ENCODE assay signal across 8 cellular contexts in the genomic region with DNA sequence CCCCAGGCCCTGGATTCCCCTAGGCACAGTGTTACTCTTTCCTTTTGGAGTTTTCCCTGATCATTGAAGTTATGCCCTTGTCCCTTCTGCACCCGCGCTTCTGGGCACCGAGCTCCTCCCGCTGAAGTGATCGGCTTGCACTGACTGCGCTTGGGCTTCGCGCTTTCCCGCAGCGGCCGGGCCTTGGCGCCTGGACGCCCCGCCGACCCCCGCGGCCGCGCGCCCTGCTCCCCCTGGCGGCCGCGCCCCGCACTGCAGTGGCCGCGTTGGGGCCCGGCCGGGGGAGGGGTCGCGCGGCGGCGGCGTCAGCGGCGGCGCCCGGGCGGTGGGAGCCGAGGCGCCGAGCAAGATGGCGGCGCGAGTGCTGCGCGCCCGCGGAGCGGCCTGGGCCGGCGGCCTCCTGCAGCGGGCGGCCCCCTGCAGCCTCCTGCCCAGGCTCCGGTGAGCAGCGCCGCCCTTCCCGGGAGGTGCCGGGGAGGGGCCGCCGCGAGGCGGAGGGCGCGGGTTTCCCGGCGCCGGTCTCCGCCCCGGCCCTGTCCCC. TPM values are rescaled to one million over a fixed set of nuclear protein-coding genes. Genes with fewer than 3 reads are reported as not detected.
A peak's percentile ranks its signal among the peaks of the same experiment; 100 is the strongest.
DNase-seq lines count a peak whose midpoint lies in the region; ATAC-seq lines count a peak whose summit lies in the region.

A gene (plus strand): TSS at position 325 of the 541 bp plus-strand sequence. CDS start 25 bp downstream, at position 350.

- H3K36me3 Mint-ChIP-seq in stimulated activated naive B cell treated with anti-CD40 and anti-IgM and Interleukin-4, amounts not matched to agents 10 μg/mL and 1 μg/mL and 100 μg/mL, for 72 hours, result peaks cover 6 to 28% of the 10 kb centered on the region in 2 donors

- ATAC-seq in GM19324 (IDR thresholded peaks at IDR 0.05; ENCODE audit: low FRiP score, unreplicated experiment), result peak; percentile 83
- peak; percentile 84 for ATAC-seq in HG03457 (IDR thresholded peaks at IDR 0.05; ENCODE audit: unreplicated experiment)
- peak; percentile 84 to 87 for ATAC-seq in stimulated activated naive B cell treated with anti-CD40 and anti-IgM and Interleukin-4, amounts not matched to agents 10 μg/mL and 1 μg/mL and 100 μg/mL, for 72 hours (replicated peaks)

- peak within 1 kb of the TSS; percentile 88 to 94 for H3K4me3 Mint-ChIP-seq in stimulated activated naive B cell treated with anti-CD40 and anti-IgM and Interleukin-4, amounts not matched to agents 10 μg/mL and 1 μg/mL and 100 μg/mL, for 72 hours

- no peaks in the 10 kb centered on the region for H3K27me3 Mint-ChIP-seq in stimulated activated naive B cell treated with anti-CD40 and anti-IgM and Interleukin-4, amounts not matched to agents 10 μg/mL and 1 μg/mL and 100 μg/mL, for 72 hours

- 0 to 1% methylated on average over 55 to 70 of the region's 70 CpGs for WGBS in esophagus, 2 donors

- H3K27ac Mint-ChIP-seq in stimulated activated naive B cell treated with anti-CD40 and anti-IgM and Interleukin-4, amounts not matched to agents 10 μg/mL and 1 μg/mL and 100 μg/mL, for 72 hours, result peak within 1 kb of the TSS; percentile 94

- no peaks in the 10 kb centered on the region for H3K9me3 Mint-ChIP-seq in stimulated activated naive B cell treated with anti-CD40 and anti-IgM and Interleukin-4, amounts not matched to agents 10 μg/mL and 1 μg/mL and 100 μg/mL, for 72 hours

- DNase-seq in COLO668 (lab: John Stamatoyannopoulos, UW; ENCODE audit: unreplicated experiment) (peak; percentile 82), NOMO-1 treated with DMSO at 0.1 percent for 48 hours (lab: John Stamatoyannopoulos, UW; ENCODE audit: unreplicated experiment) (peak; percentile 47), myocyte (ENCODE audit: low read depth) (peak; percentile 73)
- DNase-seq in activated T-cell treated with anti-CD3 and anti-CD28 coated beads, Interleukin-2, amount 50 U/mL, for 1 hour, result peak; percentile 74
- DNase-seq in stimulated activated naive B cell treated with anti-CD40 and anti-IgM and Interleukin-4, amounts not matched to agents 10 μg/mL and 1 μg/mL and 100 μg/mL, for 72 hours, result peak; percentile 61

- peaks cover 20 to 34% of the 10 kb centered on the region in 2 donors for H3K4me1 Mint-ChIP-seq in stimulated activated naive B cell treated with anti-CD40 and anti-IgM and Interleukin-4, amounts not matched to agents 10 μg/mL and 1 μg/mL and 100 μg/mL, for 72 hours

- no peaks in the 10 kb centered on the region for H3K9me3 ChIP-seq in esophagus (ENCODE audit: control insufficient read depth in 2 of 2, insufficient read depth in 1 of 2, low read depth in 1 of 2, low read length in 1 of 2)

- peak within 1 kb of the TSS; percentile 66 to 70 for H3K4me3 ChIP-seq in esophagus (ENCODE audit: low read depth in 1 of 2, low read length in 2 of 2)

- no peaks in the 10 kb centered on the region for H3K27me3 ChIP-seq in esophagus (ENCODE audit: control insufficient read depth in 1 of 2, insufficient read depth in 2 of 2, low read length in 2 of 2)

- peaks cover 0 to 3% of the 10 kb centered on the region in 2 donors for H3K4me1 ChIP-seq in esophagus (ENCODE audit: control insufficient read depth in 2 of 2, insufficient read depth in 2 of 2, low read length in 1 of 2)

- H3K27ac ChIP-seq in esophagus (ENCODE audit: low read depth in 2 of 2, low read length in 1 of 2), result peak within 1 kb of the TSS; percentile 95 to 98

- H3K36me3 ChIP-seq in esophagus (ENCODE audit: control insufficient read depth in 2 of 2, insufficient read depth in 2 of 2, low read length in 1 of 2), result peaks cover 0 to 1% of the 10 kb centered on the region in 2 donors

RNA-seq across cellular contexts. Expression of the gene that starts here (rescaled TPM):
- polyA plus RNA-seq in esophagus, result 10 to 100 TPM; 15.6 to 21.6 TPM
- total RNA-seq in myocyte, result 101 and 117 TPM in 2 replicates
- 34.0 TPM for polyA plus RNA-seq in myocyte (2012)

Comparison
In these comparisons a context has a peak if more than half of its experiments do, and no peak if none do; other contexts are left out.
1. Peak in every context shown above with its lines: DNase-seq, ATAC-seq, H3K4me3 ChIP-seq and H3K27ac ChIP-seq.